ENCODE assay signal across 29 cellular contexts in the genomic region with DNA sequence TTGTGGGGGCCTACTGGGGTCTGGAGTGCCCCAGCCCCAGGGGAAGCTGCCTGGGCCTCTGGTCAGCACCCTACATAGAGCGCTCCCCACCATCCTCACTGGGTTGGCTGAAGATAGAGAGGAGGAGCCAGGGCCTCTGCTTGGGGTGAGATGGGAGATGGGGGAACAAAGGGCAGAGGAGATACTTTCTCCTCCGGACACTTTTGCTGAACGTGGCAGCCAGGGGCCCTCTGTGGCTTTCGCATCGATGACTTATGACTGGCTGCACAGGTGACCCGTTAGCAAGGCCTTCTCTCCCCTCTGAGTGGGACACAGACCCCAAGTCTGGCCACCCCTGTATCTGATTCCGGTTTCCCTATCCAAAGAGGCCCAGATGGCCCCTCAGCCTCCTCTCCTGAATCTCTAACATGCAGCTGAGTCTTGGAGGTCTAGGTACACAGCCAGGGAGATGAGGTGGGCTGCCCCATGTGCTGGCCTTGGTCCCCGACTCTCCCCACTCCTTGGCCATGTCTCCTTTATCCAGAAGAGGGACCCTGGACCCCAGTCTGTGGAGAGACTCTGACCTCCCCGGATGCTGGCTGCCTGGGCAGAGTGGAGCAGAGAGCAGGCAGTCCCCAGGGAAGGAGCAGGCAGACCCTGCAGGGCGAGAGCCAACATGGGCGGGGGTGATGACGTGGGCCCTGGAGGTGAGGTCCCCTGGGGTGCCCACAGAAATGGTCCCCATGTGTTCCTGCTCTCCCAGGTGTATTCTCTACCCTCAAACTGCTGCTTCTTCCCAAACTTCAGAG.
"Had no signal": no experiment of that assay in that cellular context is flagged by ENCODE, and none has a peak within 500 bp of the region (broad histone marks: within the 10 kb centered on the region; RNA-seq: fewer than 3 reads in every experiment).

No MANE protein-coding gene starts in this region.

- ATAC-seq: activated CD4-positive, CD25-positive, alpha-beta regulatory T cell treated with anti-CD3 and anti-CD28 coated beads, Interleukin-2, amount 50 U/mL, for 24 hours; activated CD8-positive, alpha-beta memory T cell treated with anti-CD3 and anti-CD28 coated beads, Interleukin-2, amount 10 ng/mL, durations not matched to agents 7 days and 5 days; activated CD8-positive, alpha-beta T cell treated with anti-CD3 and anti-CD28 coated beads for 36 hours; activated naive CD8-positive, alpha-beta T cell treated with anti-CD3 and anti-CD28 coated beads, Interleukin-2, amount 50 U/mL, for 24 hours; body of pancreas; sciatic nerve; stimulated activated memory B cell treated with anti-CD40 and anti-IgM and Interleukin-4, amounts not matched to agents 10 μg/mL and 1 μg/mL and 100 μg/mL, for 72 hours had no signal

- H3K9ac ChIP-seq: parathyroid adenoma had no signal

- H3K27ac Mint-ChIP-seq: activated CD4-positive, alpha-beta T cell treated with anti-CD3 and anti-CD28 coated beads, Interleukin-2, amount 10 ng/mL, durations not matched to agents 7 days and 5 days; activated CD8-positive, alpha-beta memory T cell treated with anti-CD3 and anti-CD28 coated beads, Interleukin-2, amount 10 ng/mL, durations not matched to agents 7 days and 5 days; activated CD8-positive, alpha-beta T cell treated with anti-CD3 and anti-CD28 coated beads for 36 hours; activated naive CD8-positive, alpha-beta T cell treated with anti-CD3 and anti-CD28 coated beads, Interleukin-2, amount 50 U/mL, for 24 hours; activated T-helper 1 cell treated with anti-CD3 and anti-CD28 coated beads, Interleukin-12 subunit alpha, Interleukin-12 subunit beta, Interleukin-2, Interleukin-4 antibody, amounts not matched to agents 30 ng/mL and 10 ng/mL and 1 ng/mL, durations not matched to agents 14 hours and 24 hours and 36 hours; dendritic cell treated with granulocyte-macrophage colony-stimulating factor and Interleukin-4, amounts not matched to agents 40 ng/mL and 50 ng/mL, for 4 days; nephron; stimulated activated memory B cell treated with anti-CD40 and anti-IgM and Interleukin-4, amounts not matched to agents 10 μg/mL and 1 μg/mL and 100 μg/mL, for 72 hours; T-helper 2 cell treated with Interferon-gamma antibody and Interleukin-4, amounts not matched to agents 5 μg/mL and 100 μg/mL, for 36 hours had no signal

- H3K4me1 ChIP-seq: body of pancreas, left ventricle myocardium inferior, parathyroid adenoma, testis, vagina had no signal

- H3K9me3 ChIP-seq: body of pancreas, testis, vagina had no signal

- H3K79me2 ChIP-seq: parathyroid adenoma had no signal

- H3K27me3 ChIP-seq: body of pancreas, cardiac muscle cell, testis, vagina had no signal

- H3K9me3 Mint-ChIP-seq: activated CD4-positive, alpha-beta T cell treated with anti-CD3 and anti-CD28 coated beads, Interleukin-2, amount 10 ng/mL, durations not matched to agents 7 days and 5 days; activated CD8-positive, alpha-beta T cell treated with anti-CD3 and anti-CD28 coated beads for 36 hours; activated naive CD8-positive, alpha-beta T cell treated with anti-CD3 and anti-CD28 coated beads, Interleukin-2, amount 50 U/mL, for 24 hours; activated T-helper 1 cell treated with anti-CD3 and anti-CD28 coated beads, Interleukin-12 subunit alpha, Interleukin-12 subunit beta, Interleukin-2, Interleukin-4 antibody, amounts not matched to agents 30 ng/mL and 10 ng/mL and 1 ng/mL, durations not matched to agents 14 hours and 24 hours and 36 hours; stimulated activated memory B cell treated with anti-CD40 and anti-IgM and Interleukin-4, amounts not matched to agents 10 μg/mL and 1 μg/mL and 100 μg/mL, for 72 hours; T-helper 2 cell treated with Interferon-gamma antibody and Interleukin-4, amounts not matched to agents 5 μg/mL and 100 μg/mL, for 36 hours had no signal

- H3K36me3 ChIP-seq: cardiac muscle cell, left ventricle myocardium inferior, vagina had no signal

- H3K27me3 Mint-ChIP-seq: activated CD4-positive, alpha-beta T cell treated with anti-CD3 and anti-CD28 coated beads, Interleukin-2, amount 10 ng/mL, durations not matched to agents 7 days and 5 days; activated naive CD8-positive, alpha-beta T cell treated with anti-CD3 and anti-CD28 coated beads, Interleukin-2, amount 50 U/mL, for 24 hours had no signal

- DNase-seq: activated CD4-positive, alpha-beta T cell treated with anti-CD3 and anti-CD28 coated beads, Interleukin-2, amount 10 ng/mL, durations not matched to agents 7 days and 5 days; activated CD8-positive, alpha-beta memory T cell treated with anti-CD3 and anti-CD28 coated beads, Interleukin-2, amount 10 ng/mL, durations not matched to agents 7 days and 5 days; activated CD8-positive, alpha-beta T cell treated with anti-CD3 and anti-CD28 coated beads for 36 hours; activated gamma-delta T cell; activated naive CD4-positive, alpha-beta T cell treated with anti-CD3 and anti-CD28 coated beads, Interleukin-2, amount 50 U/mL, for 16 hours; activated naive CD8-positive, alpha-beta T cell treated with anti-CD3 and anti-CD28 coated beads, Interleukin-2, amount 50 U/mL, for 24 hours; activated T-cell treated with anti-CD3 and anti-CD28 coated beads for 4 hours; body of pancreas; effector CD4-positive, alpha-beta T cell; foreskin fibroblast; left ventricle myocardium inferior; mammary epithelial cell; midbrain; nucleus accumbens; small intestine; stimulated activated CD4-positive, alpha-beta T cell treated with anti-CD3 and anti-CD28 coated beads, Interleukin-15, amount 100 ng/mL, for 24 hours; testis; trophoblast cell had no signal

- H3K36me3 Mint-ChIP-seq: activated CD8-positive, alpha-beta memory T cell treated with anti-CD3 and anti-CD28 coated beads, Interleukin-2, amount 10 ng/mL, durations not matched to agents 7 days and 5 days; stimulated activated memory B cell treated with anti-CD40 and anti-IgM and Interleukin-4, amounts not matched to agents 10 μg/mL and 1 μg/mL and 100 μg/mL, for 72 hours had no signal

- H3K4me3 ChIP-seq: body of pancreas, cardiac muscle cell, left ventricle myocardium inferior, testis, vagina had no signal

- H2AFZ ChIP-seq: parathyroid adenoma had no signal

- H3K4me1 Mint-ChIP-seq: activated CD4-positive, alpha-beta T cell treated with anti-CD3 and anti-CD28 coated beads, Interleukin-2, amount 10 ng/mL, durations not matched to agents 7 days and 5 days; activated CD8-positive, alpha-beta memory T cell treated with anti-CD3 and anti-CD28 coated beads, Interleukin-2, amount 10 ng/mL, durations not matched to agents 7 days and 5 days; activated naive CD8-positive, alpha-beta T cell treated with anti-CD3 and anti-CD28 coated beads, Interleukin-2, amount 50 U/mL, for 24 hours; stimulated activated memory B cell treated with anti-CD40 and anti-IgM and Interleukin-4, amounts not matched to agents 10 μg/mL and 1 μg/mL and 100 μg/mL, for 72 hours had no signal

- H3K4me3 Mint-ChIP-seq: activated CD4-positive, alpha-beta T cell treated with anti-CD3 and anti-CD28 coated beads, Interleukin-2, amount 10 ng/mL, durations not matched to agents 7 days and 5 days; activated CD8-positive, alpha-beta memory T cell treated with anti-CD3 and anti-CD28 coated beads, Interleukin-2, amount 10 ng/mL, durations not matched to agents 7 days and 5 days; activated CD8-positive, alpha-beta T cell treated with anti-CD3 and anti-CD28 coated beads for 36 hours; activated naive CD8-positive, alpha-beta T cell treated with anti-CD3 and anti-CD28 coated beads, Interleukin-2, amount 50 U/mL, for 24 hours; activated T-helper 1 cell treated with anti-CD3 and anti-CD28 coated beads, Interleukin-12 subunit alpha, Interleukin-12 subunit beta, Interleukin-2, Interleukin-4 antibody, amounts not matched to agents 30 ng/mL and 10 ng/mL and 1 ng/mL, durations not matched to agents 14 hours and 24 hours and 36 hours; dendritic cell treated with granulocyte-macrophage colony-stimulating factor and Interleukin-4, amounts not matched to agents 40 ng/mL and 50 ng/mL, for 4 days; nephron; stimulated activated memory B cell treated with anti-CD40 and anti-IgM and Interleukin-4, amounts not matched to agents 10 μg/mL and 1 μg/mL and 100 μg/mL, for 72 hours; T-helper 2 cell treated with Interferon-gamma antibody and Interleukin-4, amounts not matched to agents 5 μg/mL and 100 μg/mL, for 36 hours had no signal

- H3K27ac ChIP-seq: body of pancreas, cardiac muscle cell, left ventricle myocardium inferior, parathyroid adenoma, testis, vagina, VCaP had no signal
